ENCODE assay signal across 1 cellular context in the genomic region with DNA sequence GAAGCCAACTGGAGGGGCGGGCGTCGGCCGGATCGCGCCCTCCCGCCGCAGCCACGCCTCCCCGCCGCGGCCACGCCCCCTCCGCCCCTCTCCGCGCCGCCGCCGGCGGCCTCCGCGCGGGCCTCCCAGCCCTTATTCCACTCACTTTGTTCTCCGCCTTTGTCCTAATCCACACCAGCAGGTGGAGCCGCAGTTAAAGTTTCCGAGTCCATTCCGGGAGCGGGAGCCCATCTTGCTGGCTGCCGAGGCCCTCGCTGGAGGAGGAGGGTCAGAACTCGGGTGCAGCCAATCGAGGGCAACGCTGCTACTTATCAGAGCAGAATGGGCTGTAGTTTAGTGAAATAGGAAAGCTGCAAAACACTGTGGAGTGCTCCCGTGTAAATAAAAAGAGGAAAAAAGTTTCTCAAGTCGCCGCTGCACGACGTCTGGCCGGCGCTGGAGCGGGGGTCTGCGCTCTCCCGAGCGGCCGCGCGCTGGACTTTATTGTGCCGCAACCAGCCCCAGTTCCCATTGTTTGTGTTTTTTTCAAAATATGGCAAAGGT.
A peak's percentile ranks its signal among the peaks of the same experiment; 100 is the strongest.
TF ChIP-seq lines count a peak whose summit lies in the region.

A gene (plus strand): TSS at position 271 of the 543 bp plus-strand sequence. CDS start 262 bp downstream, at position 533.

TF ChIP-seq in SK-N-SH, 30 proteins besides CTCF, POLR2A, EP300 and RAD21 (continued from another document):
- TF ChIP-seq, protein P1, sequence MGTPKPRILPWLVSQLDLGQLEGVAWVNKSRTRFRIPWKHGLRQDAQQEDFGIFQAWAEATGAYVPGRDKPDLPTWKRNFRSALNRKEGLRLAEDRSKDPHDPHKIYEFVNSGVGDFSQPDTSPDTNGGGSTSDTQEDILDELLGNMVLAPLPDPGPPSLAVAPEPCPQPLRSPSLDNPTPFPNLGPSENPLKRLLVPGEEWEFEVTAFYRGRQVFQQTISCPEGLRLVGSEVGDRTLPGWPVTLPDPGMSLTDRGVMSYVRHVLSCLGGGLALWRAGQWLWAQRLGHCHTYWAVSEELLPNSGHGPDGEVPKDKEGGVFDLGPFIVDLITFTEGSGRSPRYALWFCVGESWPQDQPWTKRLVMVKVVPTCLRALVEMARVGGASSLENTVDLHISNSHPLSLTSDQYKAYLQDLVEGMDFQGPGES (IDR thresholded peaks at IDR 0.05; ENCODE audit: low read depth, low read length), result no peak
- TF ChIP-seq, protein P2, sequence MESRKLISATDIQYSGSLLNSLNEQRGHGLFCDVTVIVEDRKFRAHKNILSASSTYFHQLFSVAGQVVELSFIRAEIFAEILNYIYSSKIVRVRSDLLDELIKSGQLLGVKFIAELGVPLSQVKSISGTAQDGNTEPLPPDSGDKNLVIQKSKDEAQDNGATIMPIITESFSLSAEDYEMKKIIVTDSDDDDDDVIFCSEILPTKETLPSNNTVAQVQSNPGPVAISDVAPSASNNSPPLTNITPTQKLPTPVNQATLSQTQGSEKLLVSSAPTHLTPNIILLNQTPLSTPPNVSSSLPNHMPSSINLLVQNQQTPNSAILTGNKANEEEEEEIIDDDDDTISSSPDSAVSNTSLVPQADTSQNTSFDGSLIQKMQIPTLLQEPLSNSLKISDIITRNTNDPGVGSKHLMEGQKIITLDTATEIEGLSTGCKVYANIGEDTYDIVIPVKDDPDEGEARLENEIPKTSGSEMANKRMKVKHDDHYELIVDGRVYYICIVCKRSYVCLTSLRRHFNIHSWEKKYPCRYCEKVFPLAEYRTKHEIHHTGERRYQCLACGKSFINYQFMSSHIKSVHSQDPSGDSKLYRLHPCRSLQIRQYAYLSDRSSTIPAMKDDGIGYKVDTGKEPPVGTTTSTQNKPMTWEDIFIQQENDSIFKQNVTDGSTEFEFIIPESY (IDR thresholded peaks at IDR 0.05; ENCODE audit: borderline replicate concordance, low read depth), result no peak
- TF ChIP-seq RCOR1 (IDR thresholded peaks at IDR 0.05; ENCODE audit: low read length), result peak; percentile 47; the same call in 1 of the 2 replicates
- TF ChIP-seq, protein P3, sequence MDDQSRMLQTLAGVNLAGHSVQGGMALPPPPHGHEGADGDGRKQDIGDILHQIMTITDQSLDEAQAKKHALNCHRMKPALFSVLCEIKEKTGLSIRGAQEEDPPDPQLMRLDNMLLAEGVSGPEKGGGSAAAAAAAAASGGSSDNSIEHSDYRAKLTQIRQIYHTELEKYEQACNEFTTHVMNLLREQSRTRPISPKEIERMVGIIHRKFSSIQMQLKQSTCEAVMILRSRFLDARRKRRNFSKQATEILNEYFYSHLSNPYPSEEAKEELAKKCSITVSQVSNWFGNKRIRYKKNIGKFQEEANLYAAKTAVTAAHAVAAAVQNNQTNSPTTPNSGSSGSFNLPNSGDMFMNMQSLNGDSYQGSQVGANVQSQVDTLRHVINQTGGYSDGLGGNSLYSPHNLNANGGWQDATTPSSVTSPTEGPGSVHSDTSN (IDR thresholded peaks at IDR 0.05), result no peak
- TF ChIP-seq GATA2 (CRISPR knock-in tag; IDR thresholded peaks at IDR 0.05), result no peak
- TF ChIP-seq EZH2phosphoT487 (IDR thresholded peaks at IDR 0.05; ENCODE audit: borderline replicate concordance, low read depth), result no peak
- TF ChIP-seq, protein P4, sequence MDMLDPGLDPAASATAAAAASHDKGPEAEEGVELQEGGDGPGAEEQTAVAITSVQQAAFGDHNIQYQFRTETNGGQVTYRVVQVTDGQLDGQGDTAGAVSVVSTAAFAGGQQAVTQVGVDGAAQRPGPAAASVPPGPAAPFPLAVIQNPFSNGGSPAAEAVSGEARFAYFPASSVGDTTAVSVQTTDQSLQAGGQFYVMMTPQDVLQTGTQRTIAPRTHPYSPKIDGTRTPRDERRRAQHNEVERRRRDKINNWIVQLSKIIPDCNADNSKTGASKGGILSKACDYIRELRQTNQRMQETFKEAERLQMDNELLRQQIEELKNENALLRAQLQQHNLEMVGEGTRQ (IDR thresholded peaks at IDR 0.05; ENCODE audit: borderline replicate concordance, low read depth, low read length), result no peak
- TF ChIP-seq GABPA (IDR thresholded peaks at IDR 0.05; ENCODE audit: low read depth), result 0 out of 2 replicates have a peak, but pooled peaks have one; percentile 20
- peak; percentile 44; the same call in 1 of the 2 replicates for TF ChIP-seq NRF1 (IDR thresholded peaks at IDR 0.05; ENCODE audit: low read depth, low read length)
TF ChIP-seq in SK-N-SH: peak in this region for 14.
